ENCODE assay signal across 9 cellular contexts in the genomic region with DNA sequence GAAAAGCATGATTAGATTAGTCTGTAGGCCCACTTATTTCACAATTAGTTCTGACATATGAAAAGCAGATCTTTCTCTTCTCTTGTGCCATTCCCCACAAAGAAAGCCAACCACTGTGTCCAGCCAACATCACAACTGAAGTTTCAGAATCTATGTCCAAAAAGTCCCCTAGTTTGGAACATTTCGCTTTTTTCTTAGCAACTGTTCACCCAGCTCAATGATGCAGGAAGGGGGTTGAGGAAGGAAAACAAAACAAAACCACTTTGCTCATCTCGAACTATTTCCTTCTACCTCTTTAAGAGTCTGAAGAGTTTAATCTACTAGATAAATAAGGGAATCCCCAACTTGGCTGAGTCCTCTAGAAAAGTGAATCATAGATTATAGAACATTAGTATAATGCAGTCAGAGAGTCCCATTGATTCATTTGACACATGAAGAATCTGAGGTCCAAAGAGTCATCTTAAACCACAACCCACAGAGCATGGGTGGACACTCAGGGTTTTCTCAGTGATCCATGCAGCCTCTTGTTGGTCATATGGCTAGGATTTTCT.
DNase-seq lines count a peak whose midpoint lies in the region; ATAC-seq, FAIRE-seq and TF ChIP-seq lines count a peak whose summit lies in the region.
"Had no signal": no experiment of that assay in that cellular context is flagged by ENCODE, and none has a peak within 500 bp of the region (broad histone marks: within the 10 kb centered on the region; RNA-seq: fewer than 3 reads in every experiment).

No MANE protein-coding gene starts in this region.

- TF ChIP-seq CTCF in Peyer's patch (IDR thresholded peaks at IDR 0.05): no peak
- TF ChIP-seq CTCF in endothelial cell of umbilical vein (IDR thresholded peaks at IDR 0.05; ENCODE audit: extremely low read depth in 1 of 2, insufficient read depth in 1 of 2, low read depth in 1 of 2, low read length in 2 of 2): no peak
- TF ChIP-seq CTCF in uterus (IDR thresholded peaks at IDR 0.05): no peak

- BruUV-seq in endothelial cell of umbilical vein (replicated peaks; lab: Mats Ljungman, UMichigan): no TSS peak

- H3K9me3 ChIP-seq in Peyer's patch (no peaks in the 10 kb centered on the region), endothelial cell of umbilical vein (replicated peaks; ENCODE audit: control insufficient read depth, insufficient read depth, low read length) (no peaks in the 10 kb centered on the region), skeletal muscle satellite cell (replicated peaks; ENCODE audit: low read length) (no peaks in the 10 kb centered on the region), uterus (no peaks in the 10 kb centered on the region)

- H3K9me1 ChIP-seq in endothelial cell of umbilical vein (replicated peaks; ENCODE audit: control insufficient read depth, extremely low read depth, insufficient read depth, low read length): no peaks in the 10 kb centered on the region

- H3K4me2 ChIP-seq in endothelial cell of umbilical vein (ENCODE audit: insufficient read depth, low read length) (peak overlapping the region; percentile 19), skeletal muscle satellite cell (ENCODE audit: low read length) (peak overlapping the region; percentile 68)

- no peak overlapping the region for H2AFZ ChIP-seq in endothelial cell of umbilical vein (ENCODE audit: low read depth, low read length)

- H3K27me3 ChIP-seq in Peyer's patch: no peaks in the 10 kb centered on the region
- H3K27me3 ChIP-seq in endothelial cell of umbilical vein (ENCODE audit: control insufficient read depth in 2 of 2, insufficient read depth in 2 of 2, low read length in 2 of 2): no peaks in the 10 kb centered on the region
- no peaks in the 10 kb centered on the region for H3K27me3 ChIP-seq in skeletal muscle satellite cell (ENCODE audit: control insufficient read depth, insufficient read depth, low read length)
- no peaks in the 10 kb centered on the region for H3K27me3 ChIP-seq in uterus

- H3K27ac ChIP-seq in Peyer's patch: peak overlapping the region; percentile 50 to 77 (median 63)
- peak overlapping the region; percentile 21 for H3K27ac ChIP-seq in endothelial cell of umbilical vein (ENCODE audit: insufficient read depth, low read depth, low read length)
- no peak overlapping the region for H3K27ac ChIP-seq in uterus
- H3K27ac ChIP-seq: C4-2B had no signal

- ATAC-seq in HG02840 (IDR thresholded peaks at IDR 0.05; ENCODE audit: low FRiP score, unreplicated experiment): peak; percentile 42

- CTCF ChIA-PET in endothelial cell of umbilical vein (lab: Charles Lee): interaction anchor here (0.9 to 1.4 kb wide), 3 partner anchors 62 to 358 kb away, joined by 3 read pairs; no protein-coding TSS in a partner anchor

- peak; percentile 57 for DNase-seq in activated CD4-positive, alpha-beta T cell treated with anti-CD3 and anti-CD28 coated beads for 48 hours
- DNase-seq in activated CD4-positive, alpha-beta T cell treated with anti-CD3 and anti-CD28 coated beads, Interleukin-2, amount 50 U/mL, for 1 hour: no peak
- DNase-seq in Peyer's patch: no peak
- peak; percentile 61 for DNase-seq in endothelial cell of umbilical vein (ENCODE audit: low read depth, low spot score)
- no peak for DNase-seq in SHP77 treated with DMSO at 0.1 percent for 48 hours (lab: John Stamatoyannopoulos, UW)
- DNase-seq in uterus: no peak

- H3K36me3 ChIP-seq in Peyer's patch: peaks cover 0 to 1% (median 0%) of the 10 kb centered on the region in 3 donors
- peaks cover 16 to 22% of the 10 kb centered on the region in 2 experiments for H3K36me3 ChIP-seq in endothelial cell of umbilical vein (ENCODE audit: control insufficient read depth in 2 of 2, extremely low read depth in 1 of 2, insufficient read depth in 2 of 2, low read length in 2 of 2)
- H3K36me3 ChIP-seq in skeletal muscle satellite cell (ENCODE audit: insufficient read depth, low read length): no peaks in the 10 kb centered on the region
- no peaks in the 10 kb centered on the region for H3K36me3 ChIP-seq in uterus

- TF ChIP-seq POLR2A in Peyer's patch (IDR thresholded peaks at IDR 0.05) (no peak), endothelial cell of umbilical vein (IDR thresholded peaks at IDR 0.05; ENCODE audit: low read depth, low read length) (no peak), uterus (IDR thresholded peaks at IDR 0.05) (no peak)

- H3K4me1 ChIP-seq in Peyer's patch (peaks cover 0 to 27% (median 9%) of the 10 kb centered on the region in 4 donors), endothelial cell of umbilical vein (ENCODE audit: control insufficient read depth, extremely low read depth, insufficient read depth, low read length) (peaks cover 51% of the 10 kb centered on the region), skeletal muscle satellite cell (ENCODE audit: control insufficient read depth, insufficient read depth, low read length) (peaks cover 41% of the 10 kb centered on the region), uterus (no peaks in the 10 kb centered on the region)

- H3K79me2 ChIP-seq in endothelial cell of umbilical vein (ENCODE audit: control insufficient read depth, insufficient read depth, low read length): peaks cover 14% of the 10 kb centered on the region

- intact Hi-C loops in endothelial cell of umbilical vein (cut with micrococcal nuclease): no loop called here
- intact Hi-C loops in uterus (cut with DNase I; ENCODE audit: low total_unique reads): no loop called here

- FAIRE-seq in endothelial cell of umbilical vein (lab: Jason Lieb, UNC): peak; percentile 18

- dilution Hi-C loops in endothelial cell of umbilical vein (cut with MboI; ENCODE audit: extremely low pct_ligation_motif_present, low sequenced_read_pairs): no loop called here

- H4K20me1 ChIP-seq in endothelial cell of umbilical vein (replicated peaks; ENCODE audit: control insufficient read depth, extremely low read depth, insufficient read depth, low read length): no peaks in the 10 kb centered on the region

- H3K9ac ChIP-seq in endothelial cell of umbilical vein (replicated peaks; ENCODE audit: extremely low read depth, insufficient read depth, low read length) (no peak overlapping the region), skeletal muscle satellite cell (ENCODE audit: low read depth, low read length) (no peak overlapping the region)

- H3K4me3 ChIP-seq in Peyer's patch (no peak overlapping the region), endothelial cell of umbilical vein (replicated peaks in 1 of 3; ENCODE audit: insufficient read depth in 1 of 3, low read depth in 1 of 3, low read length in 3 of 3) (no peak overlapping the region), skeletal muscle satellite cell (ENCODE audit: low read length) (peak overlapping the region; percentile 29), uterus (no peak overlapping the region)

- POLR2A ChIA-PET in endothelial cell of umbilical vein (lab: Charles Lee): no interaction called here

TF ChIP-seq in endothelial cell of umbilical vein, 7 proteins besides CTCF, POLR2A, EP300 and RAD21:
- TF ChIP-seq GATA2 (IDR thresholded peaks at IDR 0.05; ENCODE audit: insufficient read depth, insufficient read length, low read depth, low read length): peak; percentile 24
- TF ChIP-seq, protein P1, sequence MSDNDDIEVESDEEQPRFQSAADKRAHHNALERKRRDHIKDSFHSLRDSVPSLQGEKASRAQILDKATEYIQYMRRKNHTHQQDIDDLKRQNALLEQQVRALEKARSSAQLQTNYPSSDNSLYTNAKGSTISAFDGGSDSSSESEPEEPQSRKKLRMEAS (IDR thresholded peaks at IDR 0.05; ENCODE audit: insufficient read depth, insufficient read length): no peak
- TF ChIP-seq MYC (IDR thresholded peaks at IDR 0.05; ENCODE audit: low read depth, low read length): no peak
- TF ChIP-seq FOS (IDR thresholded peaks at IDR 0.05; ENCODE audit: borderline replicate concordance, insufficient read depth, low read length): peak; percentile 34

Comparison
In these comparisons a context has a peak if more than half of its experiments do, and no peak if none do; other contexts are left out.
1. DNase-seq: peak in activated CD4-positive, alpha-beta T cell treated with anti-CD3 and anti-CD28 coated beads for 48 hours (single experiment) and endothelial cell of umbilical vein (single experiment); none in activated CD4-positive, alpha-beta T cell treated with anti-CD3 and anti-CD28 coated beads, Interleukin-2, amount 50 U/mL, for 1 hour (single experiment), Peyer's patch (0 of 3), SHP77 treated with DMSO at 0.1 percent for 48 hours (single experiment) and uterus (0 of 2).
2. H3K27ac ChIP-seq: peak in Peyer's patch (4 of 4) and endothelial cell of umbilical vein (single experiment); none in uterus (0 of 2).